In genomic region chr2:30666307-30666874, GRCh38 we compare ENCODE assay signal across 1 cellular context.
TF ChIP-seq lines count a peak whose summit lies in the region.

No MANE protein-coding gene starts in this region.

TF ChIP-seq in A549, 52 proteins besides CTCF, POLR2A, EP300 and RAD21 (continued from another document):
- TF ChIP-seq HOXB13 (CRISPR knock-in tag; IDR thresholded peaks at IDR 0.05; ENCODE audit: low read depth) (peak; percentile 53; the same call in 1 of the 2 replicates), PBX3 (IDR thresholded peaks at IDR 0.05) (0 out of 2 replicates have a peak, but pooled peaks have one; percentile 24), HOXB5 (CRISPR knock-in tag; IDR thresholded peaks at IDR 0.05) (no peak), JUNB (IDR thresholded peaks at IDR 0.05) (peak; percentile 71), HDAC2 (IDR thresholded peaks at IDR 0.05) (no peak), TFCP2L1 (CRISPR knock-in tag; IDR thresholded peaks at IDR 0.05) (no peak), GATA3 (IDR thresholded peaks at IDR 0.05; ENCODE audit: borderline replicate concordance) (peak; percentile 64), HEYL (CRISPR knock-in tag; IDR thresholded peaks at IDR 0.05) (no peak), MAFK (IDR thresholded peaks at IDR 0.05; ENCODE audit: partially characterized antibody) (peak; percentile 42), SMC3 (IDR thresholded peaks at IDR 0.05) (no peak)
